Comparison of ENCODE assay signal across 13 cellular contexts in the genomic region with DNA sequence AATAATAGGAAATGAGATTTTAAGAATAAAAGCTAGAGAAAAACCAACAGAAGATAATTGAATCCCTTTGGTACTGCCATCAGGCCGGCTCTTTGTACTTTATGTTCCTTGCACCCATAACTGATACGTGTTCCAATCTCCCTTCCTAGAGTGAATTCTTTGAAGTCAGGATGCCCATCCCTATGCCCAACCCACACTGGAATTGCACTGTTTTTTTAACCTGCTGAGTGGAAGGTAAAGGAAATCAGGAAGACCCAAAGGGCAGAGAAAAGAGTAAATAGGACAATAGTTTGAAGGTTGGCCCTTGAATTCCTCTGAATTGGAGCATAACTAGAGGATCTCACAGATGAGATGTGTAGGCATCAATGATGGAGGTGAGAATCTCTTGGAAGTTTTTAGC. TPM values are rescaled to one million over a fixed set of nuclear protein-coding genes. Genes with fewer than 3 reads are reported as not detected.
DNase-seq lines count a peak whose midpoint lies in the region; ATAC-seq and TF ChIP-seq lines count a peak whose summit lies in the region.
"Had no signal": no experiment of that assay in that cellular context is flagged by ENCODE, and none has a peak within 500 bp of the region (broad histone marks: within the 10 kb centered on the region; RNA-seq: fewer than 3 reads in every experiment).

No MANE protein-coding gene starts in this region.

- intact Hi-C loops in MCF 10A (cut with micrococcal nuclease), result no loop called here
- intact Hi-C loops in breast epithelium (cut with DNase I; ENCODE audit: low total_unique reads), result no loop called here
- intact Hi-C loops in activated CD4-positive, alpha-beta memory T cell treated with anti-CD3 and anti-CD28 coated beads for 36 hours (cut with micrococcal nuclease), result loop anchor here (1.0 to 10.0 kb wide), 6 partner anchors 13 to 695 kb away; a partner anchor contains a TSS

- H3K4me3 Mint-ChIP-seq in MCF 10A (ENCODE audit: unreplicated experiment) (no peak overlapping the region), type B pancreatic cell (no peak overlapping the region)
- H3K4me3 Mint-ChIP-seq in activated CD4-positive, alpha-beta memory T cell treated with anti-CD3 and anti-CD28 coated beads for 36 hours, result no peak overlapping the region

- TF ChIP-seq POLR2A in breast epithelium (IDR thresholded peaks at IDR 0.05), result no peak

- H3K9me3 Mint-ChIP-seq in MCF 10A (ENCODE audit: unreplicated experiment), result no peaks in the 10 kb centered on the region
- no peaks in the 10 kb centered on the region for H3K9me3 Mint-ChIP-seq in activated CD4-positive, alpha-beta memory T cell treated with anti-CD3 and anti-CD28 coated beads for 36 hours
- no peaks in the 10 kb centered on the region for H3K9me3 Mint-ChIP-seq in type B pancreatic cell

- H3K4me3 ChIP-seq in breast epithelium, result no peak overlapping the region
- H3K4me3 ChIP-seq: gastrocnemius medialis, prostate gland, transverse colon had no signal

- H3K9me3 ChIP-seq in breast epithelium, result no peaks in the 10 kb centered on the region
- H3K9me3 ChIP-seq: gastrocnemius medialis, prostate gland, transverse colon had no signal

- H3K27me3 ChIP-seq in breast epithelium (no peaks in the 10 kb centered on the region), foreskin keratinocyte (no peaks in the 10 kb centered on the region)
- H3K27me3 ChIP-seq: brain microvascular endothelial cell, gastrocnemius medialis, transverse colon had no signal

- POLR2A ChIA-PET in MCF 10A (lab: Yijun Ruan, JAX), result interaction anchor here (1.3 to 2.0 kb wide), 3 partner anchors 12 to 38 kb away, joined by 3 to 6 read pairs (median 5); no protein-coding TSS in a partner anchor
- POLR2A ChIA-PET in activated CD4-positive, alpha-beta memory T cell treated with anti-CD3 and anti-CD28 coated beads for 36 hours (lab: Charles Lee), result no interaction called here

- H3K4me1 Mint-ChIP-seq in MCF 10A (ENCODE audit: insufficient read depth, unreplicated experiment) (peaks cover 12% of the 10 kb centered on the region), type B pancreatic cell (ENCODE audit: unreplicated experiment) (no peaks in the 10 kb centered on the region)
- H3K4me1 Mint-ChIP-seq in activated CD4-positive, alpha-beta memory T cell treated with anti-CD3 and anti-CD28 coated beads for 36 hours (ENCODE audit: low read depth), result peaks cover 53% of the 10 kb centered on the region

- TF ChIP-seq CTCF in MCF 10A (IDR thresholded peaks at IDR 0.05; ENCODE audit: unreplicated experiment) (no peak), breast epithelium (IDR thresholded peaks at IDR 0.05) (no peak), foreskin keratinocyte (conservative IDR thresholded peaks at IDR 0.05) (no peak), type B pancreatic cell (conservative IDR thresholded peaks at IDR 0.05) (no peak)

- in situ Hi-C loops in KBM-7 (cut with MboI; ENCODE audit: low pct_unique_long_range_greater_than_20kb, low sequenced_read_pairs), result no loop called here

- DNase-seq in MCF 10A (ENCODE audit: unreplicated experiment) (peak; percentile 26), breast epithelium (ENCODE audit: low spot score in 2 of 2) (no peak), foreskin keratinocyte (no peak), type B pancreatic cell (ENCODE audit: extremely low spot score, unreplicated experiment) (no peak), NCI-H1930 (lab: John Stamatoyannopoulos, UW) (no peak), KBM-7 (no peak)
- no peak for DNase-seq in activated CD4-positive, alpha-beta memory T cell treated with anti-CD3 and anti-CD28 coated beads for 36 hours
- no peak for DNase-seq in NK-92 treated with Interleukin-12 subunit alpha and Interleukin-12 subunit beta, amount 100 ng/mL, for 24 hours (lab: John Stamatoyannopoulos, UW)
- DNase-seq: AML-193, brain microvascular endothelial cell, gastrocnemius medialis, transverse colon had no signal

- no peaks in the 10 kb centered on the region for H3K36me3 ChIP-seq in breast epithelium
- H3K36me3 ChIP-seq: brain microvascular endothelial cell, gastrocnemius medialis, prostate gland, transverse colon had no signal

- H3K4me1 ChIP-seq in breast epithelium, result no peaks in the 10 kb centered on the region
- peaks cover 27% of the 10 kb centered on the region for H3K4me1 ChIP-seq in foreskin keratinocyte
- H3K4me1 ChIP-seq: prostate gland had no signal

- H3K27me3 Mint-ChIP-seq in MCF 10A (ENCODE audit: insufficient read depth, unreplicated experiment) (no peaks in the 10 kb centered on the region), type B pancreatic cell (peaks cover 11% of the 10 kb centered on the region)
- no peaks in the 10 kb centered on the region for H3K27me3 Mint-ChIP-seq in activated CD4-positive, alpha-beta memory T cell treated with anti-CD3 and anti-CD28 coated beads for 36 hours

- H3K36me3 Mint-ChIP-seq in MCF 10A (ENCODE audit: insufficient read depth, unreplicated experiment), result no peaks in the 10 kb centered on the region
- H3K36me3 Mint-ChIP-seq in activated CD4-positive, alpha-beta memory T cell treated with anti-CD3 and anti-CD28 coated beads for 36 hours, result no peaks in the 10 kb centered on the region
- H3K36me3 Mint-ChIP-seq in type B pancreatic cell, result no peaks in the 10 kb centered on the region

- TSS peak; percentile 62 for BruUV-seq in MCF 10A (replicated peaks; lab: Mats Ljungman, UMichigan)

- H3K27ac ChIP-seq in breast epithelium, result peak overlapping the region in 1 of 2 donors; percentile 6
- peak overlapping the region; percentile 48 for H3K27ac ChIP-seq in foreskin keratinocyte
- H3K27ac ChIP-seq: brain microvascular endothelial cell, gastrocnemius medialis, prostate gland had no signal

- CTCF ChIA-PET in MCF 10A (lab: Yijun Ruan, JAX), result interaction anchor here (0.5 to 1.6 kb wide), 2 partner anchors 391 to 485 kb away, joined by 3 to 5 read pairs; no protein-coding TSS in a partner anchor
- CTCF ChIA-PET in activated CD4-positive, alpha-beta memory T cell treated with anti-CD3 and anti-CD28 coated beads for 36 hours (lab: Charles Lee), result interaction anchor here (0.6 to 1.0 kb wide), 2 partner anchors 11 to 193 kb away, joined by 3 to 4 read pairs; no protein-coding TSS in a partner anchor

- ATAC-seq in foreskin keratinocyte, result no peak
- ATAC-seq: gastrocnemius medialis had no signal

- peak overlapping the region; percentile 13 for H3K27ac Mint-ChIP-seq in MCF 10A (ENCODE audit: low read depth, unreplicated experiment)
- peak overlapping the region; percentile 95 for H3K27ac Mint-ChIP-seq in activated CD4-positive, alpha-beta memory T cell treated with anti-CD3 and anti-CD28 coated beads for 36 hours
- H3K27ac Mint-ChIP-seq in type B pancreatic cell, result peak overlapping the region; percentile 96

RNA-seq across cellular contexts. Expression of a gene that starts 4.4 kb away (rescaled TPM):
- 26.4 and 28.7 TPM in 2 replicates for total RNA-seq in MCF 10A (2022)
- 10 to 100 TPM; 19.5 to 61.9 (median 46.0) TPM for total RNA-seq in breast epithelium
- total RNA-seq in activated CD4-positive, alpha-beta memory T cell treated with anti-CD3 and anti-CD28 coated beads for 36 hours, result 10 to 100 TPM; 27.0 to 30.5 TPM
- total RNA-seq in foreskin keratinocyte, result 25.8 and 29.3 TPM in 2 replicates
- polyA plus RNA-seq in foreskin keratinocyte, result 12.6 and 13.3 TPM in 2 replicates
- total RNA-seq in type B pancreatic cell (ENCODE audit: low replicate concordance), result 50.3 and 123 TPM in 2 replicates

Comparison
In these comparisons a context has a peak if more than half of its experiments do, and no peak if none do; other contexts are left out.
1. H3K27ac Mint-ChIP-seq: peak in every context shown above with its lines; median percentile 96 in type B pancreatic cell; 95 in activated CD4-positive, alpha-beta memory T cell treated with anti-CD3 and anti-CD28 coated beads for 36 hours; 13 in MCF 10A.